In the genomic region with DNA sequence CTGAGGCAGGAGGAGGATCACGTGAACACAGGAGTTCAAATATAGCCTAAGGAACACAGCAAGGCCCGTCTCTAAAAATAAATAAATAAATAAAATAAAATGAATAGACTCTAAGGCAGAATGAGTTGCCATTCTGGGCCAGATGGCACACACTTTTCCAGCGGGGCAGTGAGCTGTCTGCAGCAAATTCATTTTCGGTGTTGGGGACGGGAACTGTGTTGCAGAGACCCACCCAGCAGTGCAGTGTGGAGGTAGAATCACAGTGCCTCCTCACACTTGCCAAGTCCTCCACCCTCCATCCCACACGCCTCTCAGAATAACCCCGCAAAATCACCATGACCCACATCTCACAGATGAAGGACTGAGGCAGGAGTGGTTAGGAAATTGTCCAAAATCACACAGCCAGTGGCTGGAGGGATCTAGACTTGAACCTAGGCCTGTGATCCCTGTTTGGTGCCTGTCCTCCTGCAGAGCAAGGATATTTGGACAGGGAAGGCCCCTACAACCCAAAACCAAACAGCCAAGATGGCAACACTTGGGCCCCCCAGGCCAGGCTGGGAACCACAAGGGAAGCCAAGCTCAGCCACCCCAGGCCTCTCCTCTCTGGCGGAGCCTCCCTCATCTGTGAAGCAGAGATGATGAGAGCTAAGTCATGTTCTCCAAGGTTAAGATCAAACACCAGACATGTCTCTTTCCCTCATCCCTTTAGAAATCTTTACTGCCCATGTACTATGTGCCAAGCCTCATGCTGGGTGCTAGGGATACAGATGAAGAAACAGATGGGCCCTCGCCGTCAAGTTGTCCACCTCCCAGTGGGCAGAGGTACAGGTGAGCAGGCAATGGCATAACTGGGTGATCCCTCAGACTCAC, we compare ENCODE assay signal across 14 cellular contexts.
A peak's percentile ranks its signal among the peaks of the same experiment; 100 is the strongest.
DNase-seq lines count a peak whose midpoint lies in the region; ATAC-seq, FAIRE-seq and TF ChIP-seq lines count a peak whose summit lies in the region.
"Had no signal": no experiment of that assay in that cellular context is flagged by ENCODE, and none has a peak within 500 bp of the region (broad histone marks: within the 10 kb centered on the region; RNA-seq: fewer than 3 reads in every experiment).

No MANE protein-coding gene starts in this region.

- H3K27ac ChIP-seq in temporal lobe (ENCODE audit: low read depth, low read length) (peak overlapping the region; percentile 51), foreskin keratinocyte (no peak overlapping the region)
- H3K27ac ChIP-seq: Peyer's patch had no signal

- TF ChIP-seq CTCF in bronchial epithelial cell (IDR thresholded peaks at IDR 0.05; ENCODE audit: insufficient read depth, low read length, severe bottlenecking) (no peak), foreskin keratinocyte (conservative IDR thresholded peaks at IDR 0.05) (no peak)

- no peak overlapping the region for H3K4me3 Mint-ChIP-seq in activated CD8-positive, alpha-beta memory T cell treated with anti-CD3 and anti-CD28 coated beads, Interleukin-2, amount 10 ng/mL, durations not matched to agents 7 days and 5 days
- H3K4me3 Mint-ChIP-seq: H9 had no signal

- H3K27me3 ChIP-seq in bronchial epithelial cell (ENCODE audit: control insufficient read depth, insufficient read depth, low read length) (no peaks in the 10 kb centered on the region), foreskin keratinocyte (peaks cover 8% of the 10 kb centered on the region)
- H3K27me3 ChIP-seq: Peyer's patch had no signal

- no peaks in the 10 kb centered on the region for H3K9me3 Mint-ChIP-seq in activated CD8-positive, alpha-beta memory T cell treated with anti-CD3 and anti-CD28 coated beads, Interleukin-2, amount 10 ng/mL, durations not matched to agents 7 days and 5 days (ENCODE audit: low read depth)
- H3K9me3 Mint-ChIP-seq: H9 had no signal

- no peak overlapping the region for H3K27ac Mint-ChIP-seq in activated CD8-positive, alpha-beta memory T cell treated with anti-CD3 and anti-CD28 coated beads, Interleukin-2, amount 10 ng/mL, durations not matched to agents 7 days and 5 days

- peaks cover 7% of the 10 kb centered on the region for H3K4me1 ChIP-seq in foreskin keratinocyte
- H3K4me1 ChIP-seq: Peyer's patch had no signal

- peak; percentile 13 for FAIRE-seq in bronchial epithelial cell (lab: Jason Lieb, UNC)
- FAIRE-seq: A204.1 had no signal

- no peaks in the 10 kb centered on the region for H3K36me3 ChIP-seq in bronchial epithelial cell (ENCODE audit: control insufficient read depth, insufficient read depth, low read length)
- H3K36me3 ChIP-seq: Peyer's patch had no signal

- ATAC-seq in activated CD8-positive, alpha-beta memory T cell treated with anti-CD3 and anti-CD28 coated beads, Interleukin-2, amount 10 ng/mL, durations not matched to agents 7 days and 5 days, result no peak
- ATAC-seq in foreskin keratinocyte, result no peak

- no peaks in the 10 kb centered on the region for H3K4me1 Mint-ChIP-seq in activated CD8-positive, alpha-beta memory T cell treated with anti-CD3 and anti-CD28 coated beads, Interleukin-2, amount 10 ng/mL, durations not matched to agents 7 days and 5 days

- CTCF ChIA-PET in activated CD8-positive, alpha-beta memory T cell treated with anti-CD3 and anti-CD28 coated beads, Interleukin-2, amount 10 ng/mL, durations not matched to agents 7 days and 5 days (lab: Charles Lee), result interaction anchor here (0.5 to 0.9 kb wide), 2 partner anchors 163 to 1563 kb away, joined by 3 to 4 read pairs; no protein-coding TSS in a partner anchor

- H3K27me3 Mint-ChIP-seq in activated CD8-positive, alpha-beta memory T cell treated with anti-CD3 and anti-CD28 coated beads, Interleukin-2, amount 10 ng/mL, durations not matched to agents 7 days and 5 days, result peaks cover 2% of the 10 kb centered on the region

- peak; percentile 26 for DNase-seq in activated CD8-positive, alpha-beta memory T cell treated with anti-CD3 and anti-CD28 coated beads for 24 hours
- DNase-seq in activated CD8-positive, alpha-beta memory T cell treated with anti-CD3 and anti-CD28 coated beads, Interleukin-2, amount 10 ng/mL, durations not matched to agents 7 days and 5 days, result no peak
- no peak for DNase-seq in bronchial epithelial cell (ENCODE audit: low read depth)
- peak; percentile 20 for DNase-seq in islet precursor cell
- no peak for DNase-seq in activated CD4-positive, alpha-beta T cell treated with anti-CD3 and anti-CD28 coated beads for 4 hours
- no peak for DNase-seq in foreskin keratinocyte
- no peak for DNase-seq in NCI-H526 treated with DMSO at 0.1 percent for 48 hours (lab: John Stamatoyannopoulos, UW)
- DNase-seq: DMS153, H9, NCI-H2029 treated with DMSO at 0.1 percent for 48 hours, NCI-H510A treated with DMSO at 0.1 percent for 48 hours, Peyer's patch had no signal

- H3K4me3 ChIP-seq in bronchial epithelial cell (ENCODE audit: low read depth, low read length), result no peak overlapping the region
- H3K4me3 ChIP-seq: Peyer's patch had no signal

- no peaks in the 10 kb centered on the region for H3K36me3 Mint-ChIP-seq in activated CD8-positive, alpha-beta memory T cell treated with anti-CD3 and anti-CD28 coated beads, Interleukin-2, amount 10 ng/mL, durations not matched to agents 7 days and 5 days

Comparison
In these comparisons a context has a peak if more than half of its experiments do, and no peak if none do; other contexts are left out.
1. DNase-seq: peak in activated CD8-positive, alpha-beta memory T cell treated with anti-CD3 and anti-CD28 coated beads for 24 hours (single experiment) and islet precursor cell (single experiment); none in activated CD8-positive, alpha-beta memory T cell treated with anti-CD3 and anti-CD28 coated beads, Interleukin-2, amount 10 ng/mL, durations not matched to agents 7 days and 5 days (single experiment), bronchial epithelial cell (single experiment), activated CD4-positive, alpha-beta T cell treated with anti-CD3 and anti-CD28 coated beads for 4 hours (0 of 2), foreskin keratinocyte (0 of 2) and NCI-H526 treated with DMSO at 0.1 percent for 48 hours (single experiment).